17 cellular contexts compared by ENCODE assay signal in genomic region chr6:20924911-20925543, GRCh38.
"Had no signal": no experiment of that assay in that cellular context is flagged by ENCODE, and none has a peak within 500 bp of the region (broad histone marks: within the 10 kb centered on the region; RNA-seq: fewer than 3 reads in every experiment).

No MANE protein-coding gene starts in this region.

- H3K4me1 ChIP-seq: body of pancreas had no signal

- H3K4me3 ChIP-seq: body of pancreas, lung, transverse colon had no signal

- H3K36me3 ChIP-seq: neutrophil, transverse colon had no signal

- DNase-seq: activated CD4-positive, alpha-beta T cell treated with anti-CD3 and anti-CD28 coated beads, Interleukin-2, amount 10 ng/mL, durations not matched to agents 7 days and 5 days; activated CD4-positive, CD25-positive, alpha-beta regulatory T cell; activated CD8-positive, alpha-beta memory T cell treated with anti-CD3 and anti-CD28 coated beads for 24 hours; activated naive CD4-positive, alpha-beta T cell treated with anti-CD3 and anti-CD28 coated beads, Interleukin-2, amount 10 ng/mL, durations not matched to agents 7 days and 5 days; activated T-cell treated with anti-CD3 and anti-CD28 coated beads for 4 hours; body of pancreas; effector memory CD8-positive, alpha-beta T cell; immature natural killer cell; naive thymus-derived CD4-positive, alpha-beta T cell; right cardiac atrium; stimulated activated CD4-positive, alpha-beta T cell treated with anti-CD3 and anti-CD28 coated beads, Interleukin-12 subunit alpha, Interleukin-12 subunit beta, amount 100 ng/mL, for 4 hours; stimulated activated naive CD4-positive, alpha-beta T cell; substantia nigra; transverse colon had no signal

- H3K9me3 ChIP-seq: body of pancreas, neutrophil, transverse colon had no signal

- H3K27ac ChIP-seq: body of pancreas, neutrophil had no signal

- H3K27me3 ChIP-seq: body of pancreas, neutrophil, transverse colon had no signal

- FAIRE-seq: TTC549 had no signal
